In genomic region chr4:108168213-108168671, GRCh38 we compare ENCODE assay signal across 1 cellular context.
TF ChIP-seq lines count a peak whose summit lies in the region.

No MANE protein-coding gene starts in this region.

TF ChIP-seq in SK-N-SH, 30 proteins besides CTCF, POLR2A, EP300 and RAD21 (continued from another document):
- TF ChIP-seq PBX3 (IDR thresholded peaks at IDR 0.05) = no peak
TF ChIP-seq in SK-N-SH: peak in this region for 0.
